Comparison of ENCODE assay signal across 20 cellular contexts in the genomic region with DNA sequence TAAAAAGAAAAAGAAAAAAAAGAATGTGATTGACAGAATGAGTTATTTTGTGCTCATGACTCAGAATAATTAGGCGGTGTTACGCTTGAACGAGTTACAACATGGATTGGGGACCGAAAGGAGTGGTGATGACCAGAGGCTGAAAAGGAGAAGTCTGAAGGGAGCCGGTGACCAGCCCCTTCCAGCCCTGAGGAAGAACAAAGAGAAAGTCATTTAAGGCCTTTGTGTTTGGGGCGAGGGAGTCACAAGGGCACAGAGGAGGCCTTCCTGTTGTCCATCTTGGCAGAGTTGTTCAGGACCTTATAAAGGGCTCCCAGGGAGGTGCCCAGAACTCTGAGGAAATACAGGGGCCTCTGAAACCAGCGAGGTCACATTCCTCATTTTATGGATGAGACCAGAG.
DNase-seq lines count a peak whose midpoint lies in the region; ATAC-seq and TF ChIP-seq lines count a peak whose summit lies in the region.
"Had no signal": no experiment of that assay in that cellular context is flagged by ENCODE, and none has a peak within 500 bp of the region (broad histone marks: within the 10 kb centered on the region; RNA-seq: fewer than 3 reads in every experiment).

No MANE protein-coding gene starts in this region.

- H3K27ac Mint-ChIP-seq in type B pancreatic cell, result peak overlapping the region; percentile 7
- H3K27ac Mint-ChIP-seq in stimulated activated naive CD8-positive, alpha-beta T cell treated with anti-CD3 and anti-CD28 coated beads, Interleukin-15, amount 100 ng/mL, for 72 hours, result no peak overlapping the region
- H3K27ac Mint-ChIP-seq: activated naive CD4-positive, alpha-beta T cell treated with anti-CD3 and anti-CD28 coated beads for 36 hours; brain; immature natural killer cell; T-cell had no signal

- H3K27ac ChIP-seq in heart right ventricle, result peak overlapping the region in 3 of 10 donors; percentile 10 to 38 (median 19)
- no peak overlapping the region for H3K27ac ChIP-seq in osteoblast (ENCODE audit: low read depth, low read length)
- H3K27ac ChIP-seq: tibial artery had no signal

- H3K4me1 ChIP-seq in heart right ventricle, result peaks cover 0 to 23% (median 8%) of the 10 kb centered on the region in 9 donors
- peaks cover 23% of the 10 kb centered on the region for H3K4me1 ChIP-seq in osteoblast (ENCODE audit: insufficient read depth, low read length)

- H3K4me3 ChIP-seq in heart right ventricle (no peak overlapping the region), osteoblast (ENCODE audit: insufficient read depth, low read length) (no peak overlapping the region)
- H3K4me3 ChIP-seq: K562, tibial artery had no signal

- peaks cover 0 to 35% (median 0%) of the 10 kb centered on the region in 9 donors for H3K36me3 ChIP-seq in heart right ventricle
- no peaks in the 10 kb centered on the region for H3K36me3 ChIP-seq in osteoblast (ENCODE audit: insufficient read depth, low read length)

- DNase-seq in heart right ventricle (no peak), Right ventricle myocardium inferior (ENCODE audit: missing footprints) (no peak), astrocyte of the hippocampus (ENCODE audit: low read depth, low spot score) (peak; percentile 69), left kidney (ENCODE audit: low read depth, low spot score) (peak; percentile 42), type B pancreatic cell (ENCODE audit: extremely low spot score, unreplicated experiment) (no peak), osteoblast (ENCODE audit: insufficient read length, low spot score, missing footprints) (no peak)
- no peak for DNase-seq in stimulated activated naive CD8-positive, alpha-beta T cell treated with anti-CD3 and anti-CD28 coated beads, Interleukin-15, amount 100 ng/mL, for 72 hours
- DNase-seq: activated CD4-positive, CD25-positive, alpha-beta regulatory T cell; activated CD8-positive, alpha-beta memory T cell treated with anti-CD3 and anti-CD28 coated beads, Interleukin-2, amount 50 U/mL, for 48 hours; activated naive CD4-positive, alpha-beta T cell treated with anti-CD3 and anti-CD28 coated beads for 36 hours; foreskin fibroblast; GF-D8; H9; immature natural killer cell; NCI-H446; T-cell had no signal

- H3K27me3 ChIP-seq in heart right ventricle (no peaks in the 10 kb centered on the region), osteoblast (ENCODE audit: insufficient read depth, low read length) (no peaks in the 10 kb centered on the region)
- H3K27me3 ChIP-seq: tibial artery had no signal

- H3K9me3 ChIP-seq in heart right ventricle (no peaks in the 10 kb centered on the region), osteoblast (ENCODE audit: low read depth, low read length) (no peaks in the 10 kb centered on the region)
- H3K9me3 ChIP-seq: tibial artery had no signal

- H3K36me3 Mint-ChIP-seq in type B pancreatic cell, result no peaks in the 10 kb centered on the region
- H3K36me3 Mint-ChIP-seq: immature natural killer cell, T-cell had no signal

- no peak overlapping the region for H3K4me3 Mint-ChIP-seq in type B pancreatic cell
- no peak overlapping the region for H3K4me3 Mint-ChIP-seq in stimulated activated naive CD8-positive, alpha-beta T cell treated with anti-CD3 and anti-CD28 coated beads, Interleukin-15, amount 100 ng/mL, for 72 hours
- H3K4me3 Mint-ChIP-seq: activated naive CD4-positive, alpha-beta T cell treated with anti-CD3 and anti-CD28 coated beads for 36 hours; brain; H9; immature natural killer cell; T-cell had no signal

- no peak overlapping the region for H2AFZ ChIP-seq in osteoblast (ENCODE audit: low read length)

- TF ChIP-seq CTCF in heart right ventricle (IDR thresholded peaks at IDR 0.05), result no peak
- no peak for TF ChIP-seq CTCF in type B pancreatic cell (conservative IDR thresholded peaks at IDR 0.05)
- TF ChIP-seq CTCF in osteoblast (IDR thresholded peaks at IDR 0.05; ENCODE audit: extremely low read depth, low read depth, low read length), result no peak

- no peaks in the 10 kb centered on the region for H3K79me2 ChIP-seq in osteoblast (ENCODE audit: insufficient read depth, low read length)

- no peaks in the 10 kb centered on the region for H3K27me3 Mint-ChIP-seq in type B pancreatic cell
- H3K27me3 Mint-ChIP-seq in stimulated activated naive CD8-positive, alpha-beta T cell treated with anti-CD3 and anti-CD28 coated beads, Interleukin-15, amount 100 ng/mL, for 72 hours, result no peaks in the 10 kb centered on the region
- H3K27me3 Mint-ChIP-seq: brain, T-cell had no signal

- intact Hi-C loops in heart right ventricle (cut with DNase I) (no loop called here), Right ventricle myocardium inferior (cut with DNase I) (no loop called here)

- no peaks in the 10 kb centered on the region for H3K9me3 Mint-ChIP-seq in type B pancreatic cell
- no peaks in the 10 kb centered on the region for H3K9me3 Mint-ChIP-seq in stimulated activated naive CD8-positive, alpha-beta T cell treated with anti-CD3 and anti-CD28 coated beads, Interleukin-15, amount 100 ng/mL, for 72 hours
- H3K9me3 Mint-ChIP-seq: activated naive CD4-positive, alpha-beta T cell treated with anti-CD3 and anti-CD28 coated beads for 36 hours; immature natural killer cell; T-cell had no signal

- H4K20me1 ChIP-seq in osteoblast (ENCODE audit: insufficient read depth, low read length), result no peaks in the 10 kb centered on the region

- no peaks in the 10 kb centered on the region for H3K4me1 Mint-ChIP-seq in type B pancreatic cell (ENCODE audit: unreplicated experiment)
- no peaks in the 10 kb centered on the region for H3K4me1 Mint-ChIP-seq in stimulated activated naive CD8-positive, alpha-beta T cell treated with anti-CD3 and anti-CD28 coated beads, Interleukin-15, amount 100 ng/mL, for 72 hours
- H3K4me1 Mint-ChIP-seq: immature natural killer cell, T-cell had no signal

- ATAC-seq in heart right ventricle (peak in 6 of 8 donors; percentile 29 to 79 (median 71)), Right ventricle myocardium inferior (no peak), GM21367 (IDR thresholded peaks at IDR 0.05; ENCODE audit: unreplicated experiment) (no peak)
- no peak for ATAC-seq in stimulated activated naive CD8-positive, alpha-beta T cell treated with anti-CD3 and anti-CD28 coated beads, Interleukin-15, amount 100 ng/mL, for 72 hours
- ATAC-seq: K562, T-cell had no signal

- WGBS in heart right ventricle, 2 donors, result 48 to 55% methylated on average over 7 of the region's 7 CpGs

- H3K4me2 ChIP-seq in osteoblast (ENCODE audit: insufficient read depth, low read length), result no peak overlapping the region

Comparison
In these comparisons a context has a peak if more than half of its experiments do, and no peak if none do; other contexts are left out.
1. ATAC-seq: peak in heart right ventricle (6 of 8); none in Right ventricle myocardium inferior (single experiment), stimulated activated naive CD8-positive, alpha-beta T cell treated with anti-CD3 and anti-CD28 coated beads, Interleukin-15, amount 100 ng/mL, for 72 hours (single experiment) and GM21367 (single experiment).
2. DNase-seq: peak in astrocyte of the hippocampus (single experiment) and left kidney (single experiment); none in heart right ventricle (0 of 2), Right ventricle myocardium inferior (single experiment), type B pancreatic cell (single experiment), osteoblast (single experiment) and stimulated activated naive CD8-positive, alpha-beta T cell treated with anti-CD3 and anti-CD28 coated beads, Interleukin-15, amount 100 ng/mL, for 72 hours (0 of 2).